ENCODE assay signal across 15 cellular contexts in genomic region chr13:59533561-59534337, GRCh38.
DNase-seq lines count a peak whose midpoint lies in the region; ATAC-seq and TF ChIP-seq lines count a peak whose summit lies in the region.
"Had no signal": no experiment of that assay in that cellular context is flagged by ENCODE, and none has a peak within 500 bp of the region (broad histone marks: within the 10 kb centered on the region; RNA-seq: fewer than 3 reads in every experiment).

No MANE protein-coding gene starts in this region.

- TF ChIP-seq CTCF in PC-3 (conservative IDR thresholded peaks at IDR 0.05; ENCODE audit: low read depth, low read length) = no peak
- no peak for TF ChIP-seq CTCF in endothelial cell (IDR thresholded peaks at IDR 0.05; ENCODE audit: unreplicated experiment)
- TF ChIP-seq CTCF in progenitor cell of endocrine pancreas (IDR thresholded peaks at IDR 0.05; ENCODE audit: unreplicated experiment) = no peak

- DNase-seq in HS-27A (ENCODE audit: low read depth) = peak; percentile 9
- peak; percentile 85 for DNase-seq in PC-3
- no peak for DNase-seq in endothelial cell (ENCODE audit: low spot score)
- DNase-seq in progenitor cell of endocrine pancreas (ENCODE audit: low spot score, unreplicated experiment) = no peak
- DNase-seq in activated CD4-positive, alpha-beta memory T cell treated with anti-CD3 and anti-CD28 coated beads, Interleukin-2, amount 10 ng/mL, durations not matched to agents 7 days and 5 days = no peak
- no peak for DNase-seq in aorta
- DNase-seq: activated CD4-positive, alpha-beta T cell treated with anti-CD3 and anti-CD28 coated beads, Interleukin-2, amount 50 U/mL, for 48 hours; anterior cingulate cortex; CD4-positive, alpha-beta memory T cell; glutamatergic neuron; HCEC 1CT had no signal

- POLR2A ChIA-PET in PC-3 (lab: Charles Lee; ENCODE audit: unreplicated experiment) = interaction anchor here (0.6 kb wide), 1 partner anchor 75 kb away, joined by 7 read pairs; no protein-coding TSS in a partner anchor
- POLR2A ChIA-PET in activated CD4-positive, alpha-beta memory T cell treated with anti-CD3 and anti-CD28 coated beads, Interleukin-2, amount 10 ng/mL, durations not matched to agents 7 days and 5 days (lab: Charles Lee) = no interaction called here

- H3K4me1 ChIP-seq in PC-3 (ENCODE audit: insufficient read depth, low read length) (peaks cover 37% of the 10 kb centered on the region), aorta (ENCODE audit: control insufficient read depth in 1 of 2, insufficient read depth in 2 of 2, low read length in 2 of 2) (peaks cover 0 to 2% of the 10 kb centered on the region in 2 donors)

- H3K4me3 Mint-ChIP-seq in endothelial cell (ENCODE audit: unreplicated experiment) = no peak overlapping the region
- no peak overlapping the region for H3K4me3 Mint-ChIP-seq in progenitor cell of endocrine pancreas (ENCODE audit: low read depth)
- no peak overlapping the region for H3K4me3 Mint-ChIP-seq in activated CD4-positive, alpha-beta memory T cell treated with anti-CD3 and anti-CD28 coated beads, Interleukin-2, amount 10 ng/mL, durations not matched to agents 7 days and 5 days
- H3K4me3 Mint-ChIP-seq: activated T-helper 1 cell treated with anti-CD3 and anti-CD28 coated beads, Interleukin-12 subunit alpha, Interleukin-12 subunit beta, Interleukin-2, Interleukin-4 antibody, amounts not matched to agents 30 ng/mL and 10 ng/mL and 1 ng/mL, durations not matched to agents 14 hours and 24 hours and 36 hours; CD4-positive, alpha-beta memory T cell; T-helper 2 cell treated with Interferon-gamma antibody and Interleukin-4, amounts not matched to agents 5 μg/mL and 100 μg/mL, for 36 hours had no signal

- H3K36me3 ChIP-seq in PC-3 (ENCODE audit: low read depth, low read length) (no peaks in the 10 kb centered on the region), aorta (ENCODE audit: control insufficient read depth in 1 of 2, insufficient read depth in 2 of 2, low read length in 1 of 2) (no peaks in the 10 kb centered on the region)

- no TSS peak for BruUV-seq in PC-3 (replicated peaks; lab: Mats Ljungman, UMichigan)

- H3K9me3 Mint-ChIP-seq in endothelial cell (ENCODE audit: unreplicated experiment) (no peaks in the 10 kb centered on the region), progenitor cell of endocrine pancreas (ENCODE audit: low read depth) (peaks cover 6% of the 10 kb centered on the region)
- H3K9me3 Mint-ChIP-seq in activated CD4-positive, alpha-beta memory T cell treated with anti-CD3 and anti-CD28 coated beads, Interleukin-2, amount 10 ng/mL, durations not matched to agents 7 days and 5 days = no peaks in the 10 kb centered on the region
- H3K9me3 Mint-ChIP-seq: activated T-helper 1 cell treated with anti-CD3 and anti-CD28 coated beads, Interleukin-12 subunit alpha, Interleukin-12 subunit beta, Interleukin-2, Interleukin-4 antibody, amounts not matched to agents 30 ng/mL and 10 ng/mL and 1 ng/mL, durations not matched to agents 14 hours and 24 hours and 36 hours; CD4-positive, alpha-beta memory T cell; T-helper 2 cell treated with Interferon-gamma antibody and Interleukin-4, amounts not matched to agents 5 μg/mL and 100 μg/mL, for 36 hours had no signal

- H3K9me3 ChIP-seq in PC-3 (ENCODE audit: low read length) = no peaks in the 10 kb centered on the region
- no peaks in the 10 kb centered on the region for H3K9me3 ChIP-seq in aorta (ENCODE audit: control insufficient read depth, low read length)

- H3F3A ChIP-seq in PC-3 (ENCODE audit: low read length, unreplicated experiment) = no peaks in the 10 kb centered on the region

- H3K36me3 Mint-ChIP-seq in endothelial cell (ENCODE audit: low read depth, unreplicated experiment) = peaks cover under 1% of the 10 kb centered on the region
- H3K36me3 Mint-ChIP-seq in progenitor cell of endocrine pancreas (ENCODE audit: insufficient read depth) = no peaks in the 10 kb centered on the region
- H3K36me3 Mint-ChIP-seq in activated CD4-positive, alpha-beta memory T cell treated with anti-CD3 and anti-CD28 coated beads, Interleukin-2, amount 10 ng/mL, durations not matched to agents 7 days and 5 days (ENCODE audit: low read depth) = no peaks in the 10 kb centered on the region
- H3K36me3 Mint-ChIP-seq: CD4-positive, alpha-beta memory T cell had no signal

- no peaks in the 10 kb centered on the region for H3K9me2 ChIP-seq in PC-3 (replicated peaks; ENCODE audit: low read length)

- no peak overlapping the region for H2AFZ ChIP-seq in PC-3 (ENCODE audit: low read length)

- H3K27me3 ChIP-seq in PC-3 (ENCODE audit: low read length) (no peaks in the 10 kb centered on the region), aorta (ENCODE audit: control insufficient read depth in 1 of 2, insufficient read depth in 2 of 2, low read length in 1 of 2) (no peaks in the 10 kb centered on the region)

- H3K27ac Mint-ChIP-seq in endothelial cell (ENCODE audit: unreplicated experiment) (peak overlapping the region; percentile 83), progenitor cell of endocrine pancreas (peak overlapping the region; percentile 14)
- no peak overlapping the region for H3K27ac Mint-ChIP-seq in activated CD4-positive, alpha-beta memory T cell treated with anti-CD3 and anti-CD28 coated beads, Interleukin-2, amount 10 ng/mL, durations not matched to agents 7 days and 5 days
- H3K27ac Mint-ChIP-seq: activated T-helper 1 cell treated with anti-CD3 and anti-CD28 coated beads, Interleukin-12 subunit alpha, Interleukin-12 subunit beta, Interleukin-2, Interleukin-4 antibody, amounts not matched to agents 30 ng/mL and 10 ng/mL and 1 ng/mL, durations not matched to agents 14 hours and 24 hours and 36 hours; CD4-positive, alpha-beta memory T cell; T-helper 2 cell treated with Interferon-gamma antibody and Interleukin-4, amounts not matched to agents 5 μg/mL and 100 μg/mL, for 36 hours had no signal

- WGBS in aorta, 2 donors = 88 to 90% methylated on average over 3 of the region's 3 CpGs

- no peaks in the 10 kb centered on the region for H4K20me1 ChIP-seq in PC-3 (ENCODE audit: low read length)

- no peak overlapping the region for H3K9ac ChIP-seq in PC-3 (ENCODE audit: low read length)

- H3K4me1 Mint-ChIP-seq in endothelial cell (ENCODE audit: unreplicated experiment) (peaks cover 42% of the 10 kb centered on the region), progenitor cell of endocrine pancreas (ENCODE audit: low read depth) (peaks cover 35% of the 10 kb centered on the region)
- H3K4me1 Mint-ChIP-seq in activated CD4-positive, alpha-beta memory T cell treated with anti-CD3 and anti-CD28 coated beads, Interleukin-2, amount 10 ng/mL, durations not matched to agents 7 days and 5 days = peaks cover 5% of the 10 kb centered on the region

- no peaks in the 10 kb centered on the region for H3K27me3 Mint-ChIP-seq in endothelial cell (ENCODE audit: unreplicated experiment)
- H3K27me3 Mint-ChIP-seq in progenitor cell of endocrine pancreas = no peaks in the 10 kb centered on the region
- no peaks in the 10 kb centered on the region for H3K27me3 Mint-ChIP-seq in activated CD4-positive, alpha-beta memory T cell treated with anti-CD3 and anti-CD28 coated beads, Interleukin-2, amount 10 ng/mL, durations not matched to agents 7 days and 5 days

- no peaks in the 10 kb centered on the region for H3K79me2 ChIP-seq in PC-3 (ENCODE audit: low read length)

- peak; percentile 84 for ATAC-seq in PC-3
- no peak for ATAC-seq in GM19452 (IDR thresholded peaks at IDR 0.05; ENCODE audit: unreplicated experiment)
- ATAC-seq in aorta (ENCODE audit: low FRiP score) = no peak

- peak overlapping the region; percentile 16; the same call in 1 of the 2 replicates for H3K27ac ChIP-seq in PC-3 (ENCODE audit: low read length)
- H3K27ac ChIP-seq in aorta (ENCODE audit: low read depth in 1 of 2, low read length in 2 of 2) = no peak overlapping the region

- CTCF ChIA-PET in PC-3 (lab: Charles Lee) = interaction anchor here (0.7 kb wide), 1 partner anchor 143 kb away, joined by 14 read pairs; no protein-coding TSS in a partner anchor
- CTCF ChIA-PET in activated CD4-positive, alpha-beta memory T cell treated with anti-CD3 and anti-CD28 coated beads, Interleukin-2, amount 10 ng/mL, durations not matched to agents 7 days and 5 days (lab: Charles Lee) = no interaction called here

- H3K4me2 ChIP-seq in PC-3 (ENCODE audit: low read length) = peak overlapping the region; percentile 75
- H3K4me2 ChIP-seq: smooth muscle cell had no signal

- H3K4me3 ChIP-seq in PC-3 (ENCODE audit: low read length) (peak overlapping the region; percentile 32; the same call in 1 of the 2 replicates), aorta (ENCODE audit: low read length in 2 of 2) (no peak overlapping the region)
- H3K4me3 ChIP-seq: smooth muscle cell had no signal

- intact Hi-C loops in PC-3 (cut with micrococcal nuclease) = loop anchor here (1.0 to 10.0 kb wide), 3 partner anchors 61 to 141 kb away; no protein-coding TSS in a partner anchor
- intact Hi-C loops in aorta (cut with DNase I) = no loop called here

Comparison
In these comparisons a context has a peak if more than half of its experiments do, and no peak if none do; other contexts are left out.
1. DNase-seq: peak in HS-27A (single experiment) and PC-3 (single experiment); none in endothelial cell (single experiment), progenitor cell of endocrine pancreas (single experiment), activated CD4-positive, alpha-beta memory T cell treated with anti-CD3 and anti-CD28 coated beads, Interleukin-2, amount 10 ng/mL, durations not matched to agents 7 days and 5 days (single experiment) and aorta (0 of 2).